37 cellular contexts compared by ENCODE assay signal in the genomic region with DNA sequence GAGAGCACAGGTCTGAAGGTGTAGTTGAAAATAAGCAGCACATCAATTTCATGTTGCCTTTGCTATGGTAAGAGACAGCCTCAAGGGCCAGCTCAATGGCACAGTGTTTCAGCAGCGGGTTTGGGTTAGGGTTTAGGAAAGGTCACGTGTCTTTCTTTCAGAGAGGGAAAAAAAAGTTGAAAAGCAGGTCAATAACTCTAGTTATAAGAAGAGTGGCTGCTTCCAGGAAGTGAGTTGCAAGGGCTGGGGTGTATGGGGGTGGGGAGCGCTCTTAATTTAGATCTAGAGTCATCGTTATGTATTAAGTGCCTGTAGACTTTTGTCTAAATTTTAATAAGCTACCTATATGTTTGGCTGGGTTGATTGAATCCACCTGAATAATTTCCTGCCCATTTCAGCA.
"Had no signal": no experiment of that assay in that cellular context is flagged by ENCODE, and none has a peak within 500 bp of the region (broad histone marks: within the 10 kb centered on the region; RNA-seq: fewer than 3 reads in every experiment).

No MANE protein-coding gene starts in this region.

- FAIRE-seq: colon, endometrium, islet of Langerhans, TTC549 had no signal

- H3K4me3 ChIP-seq: breast epithelium, esophagus squamous epithelium, ovary, prostate gland, sigmoid colon, smooth muscle cell, upper lobe of left lung had no signal

- H3K4me3 Mint-ChIP-seq: activated CD8-positive, alpha-beta memory T cell treated with anti-CD3 and anti-CD28 coated beads, Interleukin-2, amount 10 ng/mL, durations not matched to agents 7 days and 5 days; activated CD8-positive, alpha-beta T cell treated with anti-CD3 and anti-CD28 coated beads, Interleukin-2, amount 10 ng/mL, durations not matched to agents 7 days and 5 days; central memory CD8-positive, alpha-beta T cell; mesothelial cell of epicardium; naive thymus-derived CD8-positive, alpha-beta T cell; stimulated activated memory B cell treated with anti-CD40 and anti-IgM and Interleukin-4, amounts not matched to agents 10 μg/mL and 1 μg/mL and 100 μg/mL, for 72 hours; stimulated activated naive CD8-positive, alpha-beta T cell treated with anti-CD3 and anti-CD28 coated beads, Interleukin-15, amount 100 ng/mL, for 72 hours; T-helper 1 cell treated with Interleukin-12 subunit alpha and Interleukin-12 subunit beta and Interleukin-4 antibody, amounts not matched to agents 30 μg/mL and 1 μg/mL, for 36 hours had no signal

- H3K27me3 ChIP-seq: breast epithelium, esophagus squamous epithelium, neutrophil, ovary, sigmoid colon, upper lobe of left lung had no signal

- H3K27me3 Mint-ChIP-seq: activated CD8-positive, alpha-beta memory T cell treated with anti-CD3 and anti-CD28 coated beads, Interleukin-2, amount 10 ng/mL, durations not matched to agents 7 days and 5 days; central memory CD8-positive, alpha-beta T cell; stimulated activated memory B cell treated with anti-CD40 and anti-IgM and Interleukin-4, amounts not matched to agents 10 μg/mL and 1 μg/mL and 100 μg/mL, for 72 hours; stimulated activated naive CD8-positive, alpha-beta T cell treated with anti-CD3 and anti-CD28 coated beads, Interleukin-15, amount 100 ng/mL, for 72 hours had no signal

- H3K4me1 ChIP-seq: breast epithelium, esophagus squamous epithelium, prostate gland, sigmoid colon had no signal

- H3K4me1 Mint-ChIP-seq: activated CD8-positive, alpha-beta memory T cell treated with anti-CD3 and anti-CD28 coated beads, Interleukin-2, amount 10 ng/mL, durations not matched to agents 7 days and 5 days; central memory CD8-positive, alpha-beta T cell; naive thymus-derived CD8-positive, alpha-beta T cell; stimulated activated memory B cell treated with anti-CD40 and anti-IgM and Interleukin-4, amounts not matched to agents 10 μg/mL and 1 μg/mL and 100 μg/mL, for 72 hours; stimulated activated naive CD8-positive, alpha-beta T cell treated with anti-CD3 and anti-CD28 coated beads, Interleukin-15, amount 100 ng/mL, for 72 hours had no signal

- H3K27ac Mint-ChIP-seq: activated CD8-positive, alpha-beta memory T cell treated with anti-CD3 and anti-CD28 coated beads, Interleukin-2, amount 10 ng/mL, durations not matched to agents 7 days and 5 days; activated CD8-positive, alpha-beta T cell treated with anti-CD3 and anti-CD28 coated beads, Interleukin-2, amount 10 ng/mL, durations not matched to agents 7 days and 5 days; activated naive CD4-positive, alpha-beta T cell treated with anti-CD3 and anti-CD28 coated beads, Interleukin-2, amount 50 U/mL, for 72 hours; mesothelial cell of epicardium; naive thymus-derived CD8-positive, alpha-beta T cell; stimulated activated memory B cell treated with anti-CD40 and anti-IgM and Interleukin-4, amounts not matched to agents 10 μg/mL and 1 μg/mL and 100 μg/mL, for 72 hours; stimulated activated naive CD8-positive, alpha-beta T cell treated with anti-CD3 and anti-CD28 coated beads, Interleukin-15, amount 100 ng/mL, for 72 hours; T-helper 1 cell treated with Interleukin-12 subunit alpha and Interleukin-12 subunit beta and Interleukin-4 antibody, amounts not matched to agents 30 μg/mL and 1 μg/mL, for 36 hours had no signal

- DNase-seq: activated CD4-positive, alpha-beta T cell treated with anti-CD3 and anti-CD28 coated beads, Interleukin-2, amount 50 U/mL, for 1 hour; activated CD4-positive, CD25-positive, alpha-beta regulatory T cell treated with anti-CD3 and anti-CD28 coated beads, Interleukin-2, amount 50 U/mL, for 72 hours; activated CD8-positive, alpha-beta memory T cell treated with anti-CD3 and anti-CD28 coated beads, Interleukin-2, amount 10 ng/mL, durations not matched to agents 7 days and 5 days; activated CD8-positive, alpha-beta T cell treated with anti-CD3 and anti-CD28 coated beads, Interleukin-2, amount 10 ng/mL, durations not matched to agents 7 days and 5 days; activated naive CD4-positive, alpha-beta T cell; activated T-cell treated with anti-CD3 and anti-CD28 coated beads, Interleukin-2, amount 50 U/mL, for 48 hours; dermis blood vessel endothelial cell; effector CD4-positive, alpha-beta T cell; esophagus squamous epithelium; foreskin melanocyte; mammary epithelial cell; naive thymus-derived CD8-positive, alpha-beta T cell; ovary; sigmoid colon; stimulated activated CD4-positive, alpha-beta T cell treated with anti-CD3 and anti-CD28 coated beads, Interleukin-1b, Interleukin-23, amount 100 ng/mL, for 48 hours; stimulated activated CD4-positive, alpha-beta T cell treated with anti-CD3 and anti-CD28 coated beads, Interleukin-4, amount 100 ng/mL, for 4 hours; stimulated activated CD8-positive, alpha-beta memory T cell treated with anti-CD3 and anti-CD28 coated beads, Interleukin-4, amount 100 ng/mL, for 48 hours; stimulated activated naive CD8-positive, alpha-beta T cell treated with anti-CD3 and anti-CD28 coated beads, Interleukin-15, amount 100 ng/mL, for 72 hours; substantia nigra; SW 1271; T-helper 9 cell; WERI-Rb-1 had no signal

- H3K9me3 Mint-ChIP-seq: stimulated activated memory B cell treated with anti-CD40 and anti-IgM and Interleukin-4, amounts not matched to agents 10 μg/mL and 1 μg/mL and 100 μg/mL, for 72 hours; stimulated activated naive CD8-positive, alpha-beta T cell treated with anti-CD3 and anti-CD28 coated beads, Interleukin-15, amount 100 ng/mL, for 72 hours; T-helper 1 cell treated with Interleukin-12 subunit alpha and Interleukin-12 subunit beta and Interleukin-4 antibody, amounts not matched to agents 30 μg/mL and 1 μg/mL, for 36 hours had no signal

- ATAC-seq: activated CD8-positive, alpha-beta memory T cell treated with anti-CD3 and anti-CD28 coated beads, Interleukin-2, amount 10 ng/mL, durations not matched to agents 7 days and 5 days; activated CD8-positive, alpha-beta T cell treated with anti-CD3 and anti-CD28 coated beads, Interleukin-2, amount 10 ng/mL, durations not matched to agents 7 days and 5 days; activated naive CD4-positive, alpha-beta T cell treated with anti-CD3 and anti-CD28 coated beads, Interleukin-2, amount 50 U/mL, for 72 hours; naive thymus-derived CD8-positive, alpha-beta T cell; stimulated activated memory B cell treated with anti-CD40 and anti-IgM and Interleukin-4, amounts not matched to agents 10 μg/mL and 1 μg/mL and 100 μg/mL, for 72 hours; stimulated activated naive CD8-positive, alpha-beta T cell treated with anti-CD3 and anti-CD28 coated beads, Interleukin-15, amount 100 ng/mL, for 72 hours had no signal

- H3K9me3 ChIP-seq: breast epithelium, esophagus squamous epithelium, neutrophil, ovary, prostate gland, sigmoid colon, upper lobe of left lung had no signal

- H3K36me3 ChIP-seq: breast epithelium, esophagus squamous epithelium, neutrophil, ovary, prostate gland, sigmoid colon, upper lobe of left lung, WERI-Rb-1 had no signal

- H3K36me3 Mint-ChIP-seq: activated CD8-positive, alpha-beta memory T cell treated with anti-CD3 and anti-CD28 coated beads, Interleukin-2, amount 10 ng/mL, durations not matched to agents 7 days and 5 days; activated naive CD4-positive, alpha-beta T cell treated with anti-CD3 and anti-CD28 coated beads, Interleukin-2, amount 50 U/mL, for 72 hours; mesothelial cell of epicardium; naive thymus-derived CD8-positive, alpha-beta T cell; stimulated activated memory B cell treated with anti-CD40 and anti-IgM and Interleukin-4, amounts not matched to agents 10 μg/mL and 1 μg/mL and 100 μg/mL, for 72 hours had no signal

- H3K4me2 ChIP-seq: smooth muscle cell had no signal

- H3K27ac ChIP-seq: breast epithelium, epithelial cell of prostate, esophagus squamous epithelium, neutrophil, ovary, prostate gland, sigmoid colon, upper lobe of left lung, WERI-Rb-1 had no signal
